1 cellular context compared by ENCODE assay signal in the genomic region with DNA sequence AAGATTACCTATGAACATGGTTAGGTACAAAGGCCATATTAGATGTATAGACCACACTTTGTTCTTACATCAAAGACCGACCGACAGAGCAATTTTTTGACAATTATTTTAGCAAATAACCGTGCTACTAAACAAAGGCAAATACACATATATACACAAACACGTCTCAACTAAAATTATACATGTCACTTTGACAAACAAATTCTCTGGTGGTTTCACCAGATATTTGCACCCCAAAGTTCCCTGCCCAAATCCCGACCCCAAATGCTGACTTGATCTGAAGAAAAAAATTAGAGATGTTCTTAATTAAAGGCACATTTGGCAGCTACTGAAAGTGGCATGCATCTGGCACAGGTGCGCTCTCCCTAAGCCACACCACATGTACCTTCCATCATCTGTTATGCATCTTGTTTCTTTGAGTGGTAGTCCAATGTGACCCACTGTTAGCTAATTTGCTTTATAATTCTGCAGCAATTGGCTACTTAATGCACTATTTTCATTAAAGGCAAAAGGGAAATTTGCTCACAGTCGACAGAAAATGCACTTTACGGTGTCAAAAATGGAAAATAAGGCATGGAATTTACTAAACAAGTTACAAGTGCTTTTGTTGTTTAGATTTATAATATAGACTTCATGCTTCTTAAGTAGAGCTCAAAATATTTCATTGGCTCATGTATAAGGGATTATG.
TF ChIP-seq lines count a peak whose summit lies in the region.

No MANE protein-coding gene starts in this region.

TF ChIP-seq in HepG2, 621 proteins besides CTCF, POLR2A, EP300 and RAD21 (continued from another document and continues in another):
- TF ChIP-seq, protein P1, sequence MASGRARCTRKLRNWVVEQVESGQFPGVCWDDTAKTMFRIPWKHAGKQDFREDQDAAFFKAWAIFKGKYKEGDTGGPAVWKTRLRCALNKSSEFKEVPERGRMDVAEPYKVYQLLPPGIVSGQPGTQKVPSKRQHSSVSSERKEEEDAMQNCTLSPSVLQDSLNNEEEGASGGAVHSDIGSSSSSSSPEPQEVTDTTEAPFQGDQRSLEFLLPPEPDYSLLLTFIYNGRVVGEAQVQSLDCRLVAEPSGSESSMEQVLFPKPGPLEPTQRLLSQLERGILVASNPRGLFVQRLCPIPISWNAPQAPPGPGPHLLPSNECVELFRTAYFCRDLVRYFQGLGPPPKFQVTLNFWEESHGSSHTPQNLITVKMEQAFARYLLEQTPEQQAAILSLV (CRISPR knock-in tag; IDR thresholded peaks at IDR 0.05; ENCODE audit: borderline replicate concordance), result no peak
- TF ChIP-seq JUN (CRISPR knock-in tag; IDR thresholded peaks at IDR 0.05) (peak; percentile 44; the same call in 1 of the 2 replicates), ZFP36 (IDR thresholded peaks at IDR 0.05; ENCODE audit: borderline replicate concordance, low read depth, low read length, partially characterized antibody) (no peak), SP140L (CRISPR knock-in tag; IDR thresholded peaks at IDR 0.05; ENCODE audit: borderline replicate concordance) (no peak), NKX3-1 (CRISPR knock-in tag; IDR thresholded peaks at IDR 0.05) (no peak), ATF7-NPFF (CRISPR knock-in tag; IDR thresholded peaks at IDR 0.05; ENCODE audit: low read depth) (no peak), TOE1 (CRISPR knock-in tag; IDR thresholded peaks at IDR 0.05) (peak; percentile 50; the same call in 1 of the 2 replicates), ZNF264 (CRISPR knock-in tag; IDR thresholded peaks at IDR 0.05) (0 out of 2 replicates have a peak, but pooled peaks have one; percentile 20), ZNF782 (CRISPR knock-in tag; IDR thresholded peaks at IDR 0.05; ENCODE audit: borderline replicate concordance) (no peak), CBX2 (IDR thresholded peaks at IDR 0.05; ENCODE audit: low read depth, low read length) (no peak), CBX2 (CRISPR knock-in tag; IDR thresholded peaks at IDR 0.05; ENCODE audit: low read depth) (no peak), REPIN1 (CRISPR knock-in tag; IDR thresholded peaks at IDR 0.05; ENCODE audit: borderline replicate concordance, low read depth) (peak; percentile 16; the same call in 1 of the 2 replicates), ZBTB42 (CRISPR knock-in tag; IDR thresholded peaks at IDR 0.05) (0 out of 2 replicates have a peak, but pooled peaks have one; percentile 38), NR2C2 (CRISPR knock-in tag; IDR thresholded peaks at IDR 0.05; ENCODE audit: borderline replicate concordance) (0 out of 2 replicates have a peak, but pooled peaks have one; percentile 35), ZFP41 (CRISPR knock-in tag; IDR thresholded peaks at IDR 0.05; ENCODE audit: borderline replicate concordance) (no peak), TP53 (CRISPR knock-in tag; conservative IDR thresholded peaks at IDR 0.05) (no peak), MAFG (CRISPR knock-in tag; IDR thresholded peaks at IDR 0.05) (no peak), SMC3 (IDR thresholded peaks at IDR 0.05; ENCODE audit: low read length) (no peak; the same call in 1 of the 2 replicates), SALL1 (CRISPR knock-in tag; IDR thresholded peaks at IDR 0.05) (peak; percentile 68; the same call in 1 of the 2 replicates), HNF4G (IDR thresholded peaks at IDR 0.05; ENCODE audit: borderline replicate concordance, low read depth, low read length) (peak; percentile 98), HNF4G (CRISPR knock-in tag; IDR thresholded peaks at IDR 0.05; ENCODE audit: borderline replicate concordance, low read depth) (peak; percentile 70; the same call in 1 of the 2 replicates), ZNF180 (CRISPR knock-in tag; IDR thresholded peaks at IDR 0.05; ENCODE audit: borderline replicate concordance, low read depth) (no peak), IKZF4 (CRISPR knock-in tag; IDR thresholded peaks at IDR 0.05; ENCODE audit: borderline replicate concordance, low read depth, not compliant biosample characterization) (no peak), PAX8 (CRISPR knock-in tag; IDR thresholded peaks at IDR 0.05; ENCODE audit: borderline replicate concordance) (no peak), ZNF670 (CRISPR knock-in tag; IDR thresholded peaks at IDR 0.05; ENCODE audit: borderline replicate concordance) (no peak), KDM4B (CRISPR knock-in tag; IDR thresholded peaks at IDR 0.05) (no peak), ZNF12 (CRISPR knock-in tag; IDR thresholded peaks at IDR 0.05) (no peak; the same call in 1 of the 2 replicates), ZNF20 (CRISPR knock-in tag; IDR thresholded peaks at IDR 0.05) (no peak), ARID3A (IDR thresholded peaks at IDR 0.05; ENCODE audit: low read depth, low read length) (peak; percentile 96)
- TF ChIP-seq, protein P2, sequence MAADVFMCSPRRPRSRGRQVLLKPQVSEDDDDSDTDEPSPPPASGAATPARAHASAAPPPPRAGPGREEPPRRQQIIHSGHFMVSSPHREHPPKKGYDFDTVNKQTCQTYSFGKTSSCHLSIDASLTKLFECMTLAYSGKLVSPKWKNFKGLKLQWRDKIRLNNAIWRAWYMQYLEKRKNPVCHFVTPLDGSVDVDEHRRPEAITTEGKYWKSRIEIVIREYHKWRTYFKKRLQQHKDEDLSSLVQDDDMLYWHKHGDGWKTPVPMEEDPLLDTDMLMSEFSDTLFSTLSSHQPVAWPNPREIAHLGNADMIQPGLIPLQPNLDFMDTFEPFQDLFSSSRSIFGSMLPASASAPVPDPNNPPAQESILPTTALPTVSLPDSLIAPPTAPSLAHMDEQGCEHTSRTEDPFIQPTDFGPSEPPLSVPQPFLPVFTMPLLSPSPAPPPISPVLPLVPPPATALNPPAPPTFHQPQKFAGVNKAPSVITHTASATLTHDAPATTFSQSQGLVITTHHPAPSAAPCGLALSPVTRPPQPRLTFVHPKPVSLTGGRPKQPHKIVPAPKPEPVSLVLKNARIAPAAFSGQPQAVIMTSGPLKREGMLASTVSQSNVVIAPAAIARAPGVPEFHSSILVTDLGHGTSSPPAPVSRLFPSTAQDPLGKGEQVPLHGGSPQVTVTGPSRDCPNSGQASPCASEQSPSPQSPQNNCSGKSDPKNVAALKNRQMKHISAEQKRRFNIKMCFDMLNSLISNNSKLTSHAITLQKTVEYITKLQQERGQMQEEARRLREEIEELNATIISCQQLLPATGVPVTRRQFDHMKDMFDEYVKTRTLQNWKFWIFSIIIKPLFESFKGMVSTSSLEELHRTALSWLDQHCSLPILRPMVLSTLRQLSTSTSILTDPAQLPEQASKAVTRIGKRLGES (CRISPR knock-in tag; IDR thresholded peaks at IDR 0.05; ENCODE audit: borderline replicate concordance), result no peak
- TF ChIP-seq, protein P3, sequence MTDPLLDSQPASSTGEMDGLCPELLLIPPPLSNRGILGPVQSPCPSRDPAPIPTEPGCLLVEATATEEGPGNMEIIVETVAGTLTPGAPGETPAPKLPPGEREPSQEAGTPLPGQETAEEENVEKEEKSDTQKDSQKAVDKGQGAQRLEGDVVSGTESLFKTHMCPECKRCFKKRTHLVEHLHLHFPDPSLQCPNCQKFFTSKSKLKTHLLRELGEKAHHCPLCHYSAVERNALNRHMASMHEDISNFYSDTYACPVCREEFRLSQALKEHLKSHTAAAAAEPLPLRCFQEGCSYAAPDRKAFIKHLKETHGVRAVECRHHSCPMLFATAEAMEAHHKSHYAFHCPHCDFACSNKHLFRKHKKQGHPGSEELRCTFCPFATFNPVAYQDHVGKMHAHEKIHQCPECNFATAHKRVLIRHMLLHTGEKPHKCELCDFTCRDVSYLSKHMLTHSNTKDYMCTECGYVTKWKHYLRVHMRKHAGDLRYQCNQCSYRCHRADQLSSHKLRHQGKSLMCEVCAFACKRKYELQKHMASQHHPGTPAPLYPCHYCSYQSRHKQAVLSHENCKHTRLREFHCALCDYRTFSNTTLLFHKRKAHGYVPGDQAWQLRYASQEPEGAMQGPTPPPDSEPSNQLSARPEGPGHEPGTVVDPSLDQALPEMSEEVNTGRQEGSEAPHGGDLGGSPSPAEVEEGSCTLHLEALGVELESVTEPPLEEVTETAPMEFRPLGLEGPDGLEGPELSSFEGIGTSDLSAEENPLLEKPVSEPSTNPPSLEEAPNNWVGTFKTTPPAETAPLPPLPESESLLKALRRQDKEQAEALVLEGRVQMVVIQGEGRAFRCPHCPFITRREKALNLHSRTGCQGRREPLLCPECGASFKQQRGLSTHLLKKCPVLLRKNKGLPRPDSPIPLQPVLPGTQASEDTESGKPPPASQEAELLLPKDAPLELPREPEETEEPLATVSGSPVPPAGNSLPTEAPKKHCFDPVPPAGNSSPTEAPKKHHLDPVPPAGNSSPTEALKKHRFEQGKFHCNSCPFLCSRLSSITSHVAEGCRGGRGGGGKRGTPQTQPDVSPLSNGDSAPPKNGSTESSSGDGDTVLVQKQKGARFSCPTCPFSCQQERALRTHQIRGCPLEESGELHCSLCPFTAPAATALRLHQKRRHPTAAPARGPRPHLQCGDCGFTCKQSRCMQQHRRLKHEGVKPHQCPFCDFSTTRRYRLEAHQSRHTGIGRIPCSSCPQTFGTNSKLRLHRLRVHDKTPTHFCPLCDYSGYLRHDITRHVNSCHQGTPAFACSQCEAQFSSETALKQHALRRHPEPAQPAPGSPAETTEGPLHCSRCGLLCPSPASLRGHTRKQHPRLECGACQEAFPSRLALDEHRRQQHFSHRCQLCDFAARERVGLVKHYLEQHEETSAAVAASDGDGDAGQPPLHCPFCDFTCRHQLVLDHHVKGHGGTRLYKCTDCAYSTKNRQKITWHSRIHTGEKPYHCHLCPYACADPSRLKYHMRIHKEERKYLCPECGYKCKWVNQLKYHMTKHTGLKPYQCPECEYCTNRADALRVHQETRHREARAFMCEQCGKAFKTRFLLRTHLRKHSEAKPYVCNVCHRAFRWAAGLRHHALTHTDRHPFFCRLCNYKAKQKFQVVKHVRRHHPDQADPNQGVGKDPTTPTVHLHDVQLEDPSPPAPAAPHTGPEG (CRISPR knock-in tag; IDR thresholded peaks at IDR 0.05), result no peak
- TF ChIP-seq, protein P4, sequence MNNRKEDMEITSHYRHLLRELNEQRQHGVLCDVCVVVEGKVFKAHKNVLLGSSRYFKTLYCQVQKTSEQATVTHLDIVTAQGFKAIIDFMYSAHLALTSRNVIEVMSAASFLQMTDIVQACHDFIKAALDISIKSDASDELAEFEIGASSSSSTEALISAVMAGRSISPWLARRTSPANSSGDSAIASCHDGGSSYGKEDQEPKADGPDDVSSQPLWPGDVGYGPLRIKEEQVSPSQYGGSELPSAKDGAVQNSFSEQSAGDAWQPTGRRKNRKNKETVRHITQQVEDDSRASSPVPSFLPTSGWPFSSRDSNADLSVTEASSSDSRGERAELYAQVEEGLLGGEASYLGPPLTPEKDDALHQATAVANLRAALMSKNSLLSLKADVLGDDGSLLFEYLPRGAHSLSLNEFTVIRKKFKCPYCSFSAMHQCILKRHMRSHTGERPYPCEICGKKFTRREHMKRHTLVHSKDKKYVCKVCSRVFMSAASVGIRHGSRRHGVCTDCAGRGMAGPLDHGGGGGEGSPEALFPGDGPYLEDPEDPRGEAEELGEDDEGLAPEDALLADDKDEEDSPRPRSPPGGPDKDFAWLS (CRISPR knock-in tag; IDR thresholded peaks at IDR 0.05; ENCODE audit: borderline replicate concordance), result no peak
- TF ChIP-seq, protein P5, sequence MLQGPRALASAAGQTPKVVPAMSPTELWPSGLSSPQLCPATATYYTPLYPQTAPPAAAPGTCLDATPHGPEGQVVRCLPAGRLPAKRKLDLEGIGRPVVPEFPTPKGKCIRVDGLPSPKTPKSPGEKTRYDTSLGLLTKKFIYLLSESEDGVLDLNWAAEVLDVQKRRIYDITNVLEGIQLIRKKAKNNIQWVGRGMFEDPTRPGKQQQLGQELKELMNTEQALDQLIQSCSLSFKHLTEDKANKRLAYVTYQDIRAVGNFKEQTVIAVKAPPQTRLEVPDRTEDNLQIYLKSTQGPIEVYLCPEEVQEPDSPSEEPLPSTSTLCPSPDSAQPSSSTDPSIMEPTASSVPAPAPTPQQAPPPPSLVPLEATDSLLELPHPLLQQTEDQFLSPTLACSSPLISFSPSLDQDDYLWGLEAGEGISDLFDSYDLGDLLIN (CRISPR knock-in tag; IDR thresholded peaks at IDR 0.05; ENCODE audit: borderline replicate concordance), result no peak
- TF ChIP-seq, protein P6, sequence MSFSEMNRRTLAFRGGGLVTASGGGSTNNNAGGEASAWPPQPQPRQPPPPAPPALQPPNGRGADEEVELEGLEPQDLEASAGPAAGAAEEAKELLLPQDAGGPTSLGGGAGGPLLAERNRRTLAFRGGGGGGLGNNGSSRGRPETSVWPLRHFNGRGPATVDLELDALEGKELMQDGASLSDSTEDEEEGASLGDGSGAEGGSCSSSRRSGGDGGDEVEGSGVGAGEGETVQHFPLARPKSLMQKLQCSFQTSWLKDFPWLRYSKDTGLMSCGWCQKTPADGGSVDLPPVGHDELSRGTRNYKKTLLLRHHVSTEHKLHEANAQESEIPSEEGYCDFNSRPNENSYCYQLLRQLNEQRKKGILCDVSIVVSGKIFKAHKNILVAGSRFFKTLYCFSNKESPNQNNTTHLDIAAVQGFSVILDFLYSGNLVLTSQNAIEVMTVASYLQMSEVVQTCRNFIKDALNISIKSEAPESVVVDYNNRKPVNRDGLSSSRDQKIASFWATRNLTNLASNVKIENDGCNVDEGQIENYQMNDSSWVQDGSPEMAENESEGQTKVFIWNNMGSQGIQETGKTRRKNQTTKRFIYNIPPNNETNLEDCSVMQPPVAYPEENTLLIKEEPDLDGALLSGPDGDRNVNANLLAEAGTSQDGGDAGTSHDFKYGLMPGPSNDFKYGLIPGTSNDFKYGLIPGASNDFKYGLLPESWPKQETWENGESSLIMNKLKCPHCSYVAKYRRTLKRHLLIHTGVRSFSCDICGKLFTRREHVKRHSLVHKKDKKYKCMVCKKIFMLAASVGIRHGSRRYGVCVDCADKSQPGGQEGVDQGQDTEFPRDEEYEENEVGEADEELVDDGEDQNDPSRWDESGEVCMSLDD (CRISPR knock-in tag; IDR thresholded peaks at IDR 0.05; ENCODE audit: borderline replicate concordance), result peak; percentile 65; the same call in 1 of the 2 replicates
